ENCODE assay signal across 8 cellular contexts in the genomic region with DNA sequence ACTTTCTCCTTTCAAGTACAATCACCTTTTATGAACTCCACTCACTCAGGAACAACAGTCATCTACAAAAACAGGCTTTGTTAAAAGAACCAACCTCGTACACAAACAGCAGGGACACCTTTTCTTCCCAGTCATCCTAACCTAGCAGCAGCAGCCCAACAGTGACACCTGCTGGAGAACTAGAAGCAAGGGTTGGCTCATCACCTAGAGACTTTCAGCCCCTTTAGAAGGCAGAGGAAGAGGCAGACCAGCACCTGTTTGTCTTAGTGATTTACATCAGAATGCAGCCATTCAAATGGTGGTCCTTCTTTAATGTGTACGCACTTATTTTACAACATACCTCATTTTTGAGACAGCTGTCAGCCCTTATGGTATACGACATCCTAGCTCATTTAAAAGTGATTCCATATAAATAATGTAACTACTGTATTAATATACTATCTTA. TPM values are rescaled to one million over a fixed set of nuclear protein-coding genes. Genes with fewer than 3 reads are reported as not detected.
DNase-seq lines count a peak whose midpoint lies in the region; ATAC-seq and TF ChIP-seq lines count a peak whose summit lies in the region.

No MANE protein-coding gene starts in this region.

- H3K79me2 ChIP-seq in hepatocyte, result peaks cover 87% of the 10 kb centered on the region

- DNase-seq in BE2C (peak; percentile 61), NCI-H187 treated with DMSO at 0.1 percent for 48 hours (lab: John Stamatoyannopoulos, UW) (peak; percentile 78), T-helper 17 cell (peak in 2 of 3 donors; percentile 18 to 39), ascending aorta (ENCODE audit: low spot score in 2 of 2) (peak in 1 of 2 donors; percentile 69), hepatocyte (ENCODE audit: low spot score) (peak; percentile 86), gastrocnemius medialis (peak in 1 of 2 donors; percentile 60)

- in situ Hi-C loops in gastrocnemius medialis (cut with MboI; ENCODE audit: low sequenced_read_pairs in 4 of 4), result loop anchor here (10.0 to 25.0 kb wide), 3 partner anchors 126 to 301 kb away; a partner anchor contains a TSS

- H3K27me3 ChIP-seq in BE2C (no peaks in the 10 kb centered on the region), ascending aorta (no peaks in the 10 kb centered on the region), hepatocyte (no peaks in the 10 kb centered on the region), gastrocnemius medialis (no peaks in the 10 kb centered on the region)

- H3K36me3 Mint-ChIP-seq in T-helper 17 cell (ENCODE audit: low read depth), result no peaks in the 10 kb centered on the region

- no peak overlapping the region for H3K27ac Mint-ChIP-seq in T-helper 17 cell

- no peak for TF ChIP-seq POLR2A in gastrocnemius medialis (IDR thresholded peaks at IDR 0.05)

- no peak overlapping the region for H2AFZ ChIP-seq in hepatocyte

- ATAC-seq in GM21447 (IDR thresholded peaks at IDR 0.05; ENCODE audit: unreplicated experiment), result peak; percentile 83
- peak; percentile 93 for ATAC-seq in T-helper 17 cell
- ATAC-seq in gastrocnemius medialis, result peak; percentile 42 to 83
- no peak for ATAC-seq in GM19397 (IDR thresholded peaks at IDR 0.05; ENCODE audit: unreplicated experiment)

- H3K4me2 ChIP-seq in hepatocyte, result no peak overlapping the region

- H4K20me1 ChIP-seq in hepatocyte (ENCODE audit: insufficient read depth, poor library complexity, severe bottlenecking), result peaks cover 63% of the 10 kb centered on the region

- WGBS in hepatocyte (ENCODE audit: low lambda C conversion rate, missing lambda C conversion rate), result 30% methylated on average over 3 of the region's 3 CpGs

- TF ChIP-seq CTCF in BE2C (IDR thresholded peaks at IDR 0.05; ENCODE audit: low read depth, low read length) (peak; percentile 88), ascending aorta (IDR thresholded peaks at IDR 0.05) (peak; percentile 42 to 85 (median 81)), hepatocyte (IDR thresholded peaks at IDR 0.05; ENCODE audit: poor library complexity) (peak; percentile 90), gastrocnemius medialis (IDR thresholded peaks at IDR 0.05 in 4 of 5, conservative IDR thresholded peaks at IDR 0.05 in 1 of 5) (peak; percentile 78 to 91 (median 86))

- H3K4me1 Mint-ChIP-seq in T-helper 17 cell, result peaks cover 31% of the 10 kb centered on the region

- H3K36me3 ChIP-seq in BE2C, result no peaks in the 10 kb centered on the region
- H3K36me3 ChIP-seq in ascending aorta, result peaks cover 24 to 30% of the 10 kb centered on the region in 2 donors
- H3K36me3 ChIP-seq in hepatocyte (replicated peaks; ENCODE audit: insufficient read depth, low read depth), result no peaks in the 10 kb centered on the region
- peaks cover 0 to 24% of the 10 kb centered on the region in 2 donors for H3K36me3 ChIP-seq in gastrocnemius medialis

- H3K4me3 ChIP-seq in BE2C (ENCODE audit: low read depth, low read length) (no peak overlapping the region), ascending aorta (no peak overlapping the region), hepatocyte (no peak overlapping the region), gastrocnemius medialis (no peak overlapping the region)

- H3K9me3 ChIP-seq in BE2C (no peaks in the 10 kb centered on the region), T-helper 17 cell (ENCODE audit: control insufficient read depth, low read length, poor library complexity, severe bottlenecking) (no peaks in the 10 kb centered on the region), ascending aorta (no peaks in the 10 kb centered on the region), hepatocyte (ENCODE audit: low read depth) (no peaks in the 10 kb centered on the region), gastrocnemius medialis (no peaks in the 10 kb centered on the region)

- H3K27ac ChIP-seq in ascending aorta, result no peak overlapping the region
- no peak overlapping the region for H3K27ac ChIP-seq in hepatocyte
- H3K27ac ChIP-seq in gastrocnemius medialis, result no peak overlapping the region

- no peaks in the 10 kb centered on the region for H3K9me2 ChIP-seq in hepatocyte (replicated peaks; ENCODE audit: insufficient read depth)

- no peaks in the 10 kb centered on the region for H3K27me3 Mint-ChIP-seq in T-helper 17 cell

- H3K4me1 ChIP-seq in BE2C (no peaks in the 10 kb centered on the region), ascending aorta (no peaks in the 10 kb centered on the region), hepatocyte (ENCODE audit: insufficient read depth) (no peaks in the 10 kb centered on the region), gastrocnemius medialis (peaks cover 32 to 51% of the 10 kb centered on the region in 2 donors)

- intact Hi-C loops in ascending aorta (cut with DNase I), result loop anchor here (5.0 kb wide), 2 partner anchors 146 to 191 kb away; a partner anchor contains a TSS
- intact Hi-C loops in gastrocnemius medialis (cut with DNase I; ENCODE audit: low total_unique reads), result loop anchor here (1.0 to 5.0 kb wide), 3 partner anchors 46 to 149 kb away; no protein-coding TSS in a partner anchor

- no peak overlapping the region for H3K4me3 Mint-ChIP-seq in T-helper 17 cell

RNA-seq across cellular contexts. Expression of a gene that starts 56.0 kb away (rescaled TPM):
- polyA plus RNA-seq in BE2C (2012; ENCODE audit: insufficient read depth, insufficient read length, low read depth), result 23.1 TPM
- total RNA-seq in T-helper 17 cell (10 to 100 TPM; 47.3 to 52.2 TPM), ascending aorta (12.1 TPM), hepatocyte (19.1 and 31.2 TPM in 2 replicates), gastrocnemius medialis (10 to 100 TPM; 17.3 to 24.3 (median 20.7) TPM)
- polyA plus RNA-seq in hepatocyte, result 7.2 and 8.3 TPM in 2 replicates
